1 cellular context compared by ENCODE assay signal in genomic region chr10:70085975-70086613, GRCh38.
TF ChIP-seq lines count a peak whose summit lies in the region.

No MANE protein-coding gene starts in this region.

TF ChIP-seq in HepG2, 621 proteins besides CTCF, POLR2A, EP300 and RAD21 (continued from another document and continues in another):
- TF ChIP-seq ZNF142 (CRISPR knock-in tag; IDR thresholded peaks at IDR 0.05) (no peak), WIZ (CRISPR knock-in tag; IDR thresholded peaks at IDR 0.05) (no peak), ZNF788 (CRISPR knock-in tag; IDR thresholded peaks at IDR 0.05; ENCODE audit: borderline replicate concordance) (no peak), RCOR2 (CRISPR knock-in tag; IDR thresholded peaks at IDR 0.05) (peak; percentile 92), FOXA1 (IDR thresholded peaks at IDR 0.05) (no peak), FOXA1 (CRISPR knock-in tag; IDR thresholded peaks at IDR 0.05) (peak; percentile 66), KLF9 (CRISPR knock-in tag; IDR thresholded peaks at IDR 0.05; ENCODE audit: low read depth) (no peak), SSRP1 (CRISPR knock-in tag; IDR thresholded peaks at IDR 0.05) (no peak), ZNF558 (CRISPR knock-in tag; IDR thresholded peaks at IDR 0.05; ENCODE audit: borderline replicate concordance) (peak; percentile 50; the same call in 1 of the 2 replicates), HNF4A (CRISPR knock-in tag; IDR thresholded peaks at IDR 0.05) (peak; percentile 69), TBX2 (CRISPR knock-in tag; IDR thresholded peaks at IDR 0.05; ENCODE audit: borderline replicate concordance) (no peak), THAP11 (CRISPR knock-in tag; IDR thresholded peaks at IDR 0.05) (peak; percentile 65), RBM22 (optimal IDR thresholded peaks at IDR 0.05; ENCODE audit: low read length) (no peak), ZNF263 (CRISPR knock-in tag; IDR thresholded peaks at IDR 0.05) (peak; percentile 66; the same call in 1 of the 2 replicates), HIVEP1 (CRISPR knock-in tag; IDR thresholded peaks at IDR 0.05) (no peak), PHF5A (CRISPR knock-in tag; IDR thresholded peaks at IDR 0.05; ENCODE audit: low read depth, unreplicated experiment) (no peak), ZMYM2 (CRISPR knock-in tag; IDR thresholded peaks at IDR 0.05) (0 out of 2 replicates have a peak, but pooled peaks have one; percentile 31), PHB2 (IDR thresholded peaks at IDR 0.05; ENCODE audit: partially characterized antibody) (no peak), ELF3 (CRISPR knock-in tag; IDR thresholded peaks at IDR 0.05) (peak; percentile 21; the same call in 1 of the 2 replicates), ZNF749 (CRISPR knock-in tag; IDR thresholded peaks at IDR 0.05; ENCODE audit: borderline replicate concordance) (no peak), SUZ12 (IDR thresholded peaks at IDR 0.05; ENCODE audit: low read depth, low read length) (no peak), ZBTB1 (CRISPR knock-in tag; IDR thresholded peaks at IDR 0.05; ENCODE audit: borderline replicate concordance) (no peak), ESRRA (CRISPR knock-in tag; IDR thresholded peaks at IDR 0.05; ENCODE audit: low read depth) (0 out of 2 replicates have a peak, but pooled peaks have one; percentile 36), ZBTB25 (CRISPR knock-in tag; IDR thresholded peaks at IDR 0.05) (peak; percentile 58; the same call in 1 of the 2 replicates)
- TF ChIP-seq, protein P1, sequence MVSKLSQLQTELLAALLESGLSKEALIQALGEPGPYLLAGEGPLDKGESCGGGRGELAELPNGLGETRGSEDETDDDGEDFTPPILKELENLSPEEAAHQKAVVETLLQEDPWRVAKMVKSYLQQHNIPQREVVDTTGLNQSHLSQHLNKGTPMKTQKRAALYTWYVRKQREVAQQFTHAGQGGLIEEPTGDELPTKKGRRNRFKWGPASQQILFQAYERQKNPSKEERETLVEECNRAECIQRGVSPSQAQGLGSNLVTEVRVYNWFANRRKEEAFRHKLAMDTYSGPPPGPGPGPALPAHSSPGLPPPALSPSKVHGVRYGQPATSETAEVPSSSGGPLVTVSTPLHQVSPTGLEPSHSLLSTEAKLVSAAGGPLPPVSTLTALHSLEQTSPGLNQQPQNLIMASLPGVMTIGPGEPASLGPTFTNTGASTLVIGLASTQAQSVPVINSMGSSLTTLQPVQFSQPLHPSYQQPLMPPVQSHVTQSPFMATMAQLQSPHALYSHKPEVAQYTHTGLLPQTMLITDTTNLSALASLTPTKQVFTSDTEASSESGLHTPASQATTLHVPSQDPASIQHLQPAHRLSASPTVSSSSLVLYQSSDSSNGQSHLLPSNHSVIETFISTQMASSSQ (IDR thresholded peaks at IDR 0.05; ENCODE audit: low read depth) = peak; percentile 99
- TF ChIP-seq, protein P1 (CRISPR knock-in tag; IDR thresholded peaks at IDR 0.05; ENCODE audit: borderline replicate concordance) = peak; percentile 99
- TF ChIP-seq, protein P2, sequence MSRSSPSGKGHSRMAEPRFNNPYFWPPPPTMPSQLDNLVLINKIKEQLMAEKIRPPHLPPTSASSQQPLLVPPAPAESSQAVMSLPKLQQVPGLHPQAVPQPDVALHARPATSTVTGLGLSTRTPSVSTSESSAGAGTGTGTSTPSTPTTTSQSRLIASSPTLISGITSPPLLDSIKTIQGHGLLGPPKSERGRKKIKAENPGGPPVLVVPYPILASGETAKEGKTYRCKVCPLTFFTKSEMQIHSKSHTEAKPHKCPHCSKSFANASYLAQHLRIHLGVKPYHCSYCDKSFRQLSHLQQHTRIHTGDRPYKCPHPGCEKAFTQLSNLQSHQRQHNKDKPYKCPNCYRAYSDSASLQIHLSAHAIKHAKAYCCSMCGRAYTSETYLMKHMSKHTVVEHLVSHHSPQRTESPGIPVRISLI (CRISPR knock-in tag; IDR thresholded peaks at IDR 0.05; ENCODE audit: borderline replicate concordance) = peak; percentile 93
- TF ChIP-seq, protein P3, sequence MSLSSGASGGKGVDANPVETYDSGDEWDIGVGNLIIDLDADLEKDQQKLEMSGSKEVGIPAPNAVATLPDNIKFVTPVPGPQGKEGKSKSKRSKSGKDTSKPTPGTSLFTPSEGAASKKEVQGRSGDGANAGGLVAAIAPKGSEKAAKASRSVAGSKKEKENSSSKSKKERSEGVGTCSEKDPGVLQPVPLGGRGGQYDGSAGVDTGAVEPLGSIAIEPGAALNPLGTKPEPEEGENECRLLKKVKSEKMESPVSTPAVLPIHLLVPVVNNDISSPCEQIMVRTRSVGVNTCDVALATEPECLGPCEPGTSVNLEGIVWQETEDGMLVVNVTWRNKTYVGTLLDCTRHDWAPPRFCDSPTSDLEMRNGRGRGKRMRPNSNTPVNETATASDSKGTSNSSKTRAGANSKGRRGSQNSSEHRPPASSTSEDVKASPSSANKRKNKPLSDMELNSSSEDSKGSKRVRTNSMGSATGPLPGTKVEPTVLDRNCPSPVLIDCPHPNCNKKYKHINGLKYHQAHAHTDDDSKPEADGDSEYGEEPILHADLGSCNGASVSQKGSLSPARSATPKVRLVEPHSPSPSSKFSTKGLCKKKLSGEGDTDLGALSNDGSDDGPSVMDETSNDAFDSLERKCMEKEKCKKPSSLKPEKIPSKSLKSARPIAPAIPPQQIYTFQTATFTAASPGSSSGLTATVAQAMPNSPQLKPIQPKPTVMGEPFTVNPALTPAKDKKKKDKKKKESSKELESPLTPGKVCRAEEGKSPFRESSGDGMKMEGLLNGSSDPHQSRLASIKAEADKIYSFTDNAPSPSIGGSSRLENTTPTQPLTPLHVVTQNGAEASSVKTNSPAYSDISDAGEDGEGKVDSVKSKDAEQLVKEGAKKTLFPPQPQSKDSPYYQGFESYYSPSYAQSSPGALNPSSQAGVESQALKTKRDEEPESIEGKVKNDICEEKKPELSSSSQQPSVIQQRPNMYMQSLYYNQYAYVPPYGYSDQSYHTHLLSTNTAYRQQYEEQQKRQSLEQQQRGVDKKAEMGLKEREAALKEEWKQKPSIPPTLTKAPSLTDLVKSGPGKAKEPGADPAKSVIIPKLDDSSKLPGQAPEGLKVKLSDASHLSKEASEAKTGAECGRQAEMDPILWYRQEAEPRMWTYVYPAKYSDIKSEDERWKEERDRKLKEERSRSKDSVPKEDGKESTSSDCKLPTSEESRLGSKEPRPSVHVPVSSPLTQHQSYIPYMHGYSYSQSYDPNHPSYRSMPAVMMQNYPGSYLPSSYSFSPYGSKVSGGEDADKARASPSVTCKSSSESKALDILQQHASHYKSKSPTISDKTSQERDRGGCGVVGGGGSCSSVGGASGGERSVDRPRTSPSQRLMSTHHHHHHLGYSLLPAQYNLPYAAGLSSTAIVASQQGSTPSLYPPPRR (CRISPR knock-in tag; IDR thresholded peaks at IDR 0.05; ENCODE audit: borderline replicate concordance) = peak; percentile 83; the same call in 1 of the 2 replicates
- TF ChIP-seq, protein P4, sequence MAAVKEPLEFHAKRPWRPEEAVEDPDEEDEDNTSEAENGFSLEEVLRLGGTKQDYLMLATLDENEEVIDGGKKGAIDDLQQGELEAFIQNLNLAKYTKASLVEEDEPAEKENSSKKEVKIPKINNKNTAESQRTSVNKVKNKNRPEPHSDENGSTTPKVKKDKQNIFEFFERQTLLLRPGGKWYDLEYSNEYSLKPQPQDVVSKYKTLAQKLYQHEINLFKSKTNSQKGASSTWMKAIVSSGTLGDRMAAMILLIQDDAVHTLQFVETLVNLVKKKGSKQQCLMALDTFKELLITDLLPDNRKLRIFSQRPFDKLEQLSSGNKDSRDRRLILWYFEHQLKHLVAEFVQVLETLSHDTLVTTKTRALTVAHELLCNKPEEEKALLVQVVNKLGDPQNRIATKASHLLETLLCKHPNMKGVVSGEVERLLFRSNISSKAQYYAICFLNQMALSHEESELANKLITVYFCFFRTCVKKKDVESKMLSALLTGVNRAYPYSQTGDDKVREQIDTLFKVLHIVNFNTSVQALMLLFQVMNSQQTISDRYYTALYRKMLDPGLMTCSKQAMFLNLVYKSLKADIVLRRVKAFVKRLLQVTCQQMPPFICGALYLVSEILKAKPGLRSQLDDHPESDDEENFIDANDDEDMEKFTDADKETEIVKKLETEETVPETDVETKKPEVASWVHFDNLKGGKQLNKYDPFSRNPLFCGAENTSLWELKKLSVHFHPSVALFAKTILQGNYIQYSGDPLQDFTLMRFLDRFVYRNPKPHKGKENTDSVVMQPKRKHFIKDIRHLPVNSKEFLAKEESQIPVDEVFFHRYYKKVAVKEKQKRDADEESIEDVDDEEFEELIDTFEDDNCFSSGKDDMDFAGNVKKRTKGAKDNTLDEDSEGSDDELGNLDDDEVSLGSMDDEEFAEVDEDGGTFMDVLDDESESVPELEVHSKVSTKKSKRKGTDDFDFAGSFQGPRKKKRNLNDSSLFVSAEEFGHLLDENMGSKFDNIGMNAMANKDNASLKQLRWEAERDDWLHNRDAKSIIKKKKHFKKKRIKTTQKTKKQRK (IDR thresholded peaks at IDR 0.05; ENCODE audit: low read length) = no peak
- TF ChIP-seq, protein P5, sequence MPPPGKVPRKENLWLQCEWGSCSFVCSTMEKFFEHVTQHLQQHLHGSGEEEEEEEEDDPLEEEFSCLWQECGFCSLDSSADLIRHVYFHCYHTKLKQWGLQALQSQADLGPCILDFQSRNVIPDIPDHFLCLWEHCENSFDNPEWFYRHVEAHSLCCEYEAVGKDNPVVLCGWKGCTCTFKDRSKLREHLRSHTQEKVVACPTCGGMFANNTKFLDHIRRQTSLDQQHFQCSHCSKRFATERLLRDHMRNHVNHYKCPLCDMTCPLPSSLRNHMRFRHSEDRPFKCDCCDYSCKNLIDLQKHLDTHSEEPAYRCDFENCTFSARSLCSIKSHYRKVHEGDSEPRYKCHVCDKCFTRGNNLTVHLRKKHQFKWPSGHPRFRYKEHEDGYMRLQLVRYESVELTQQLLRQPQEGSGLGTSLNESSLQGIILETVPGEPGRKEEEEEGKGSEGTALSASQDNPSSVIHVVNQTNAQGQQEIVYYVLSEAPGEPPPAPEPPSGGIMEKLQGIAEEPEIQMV (CRISPR knock-in tag; IDR thresholded peaks at IDR 0.05; ENCODE audit: low read depth) = no peak
- TF ChIP-seq, protein P6, sequence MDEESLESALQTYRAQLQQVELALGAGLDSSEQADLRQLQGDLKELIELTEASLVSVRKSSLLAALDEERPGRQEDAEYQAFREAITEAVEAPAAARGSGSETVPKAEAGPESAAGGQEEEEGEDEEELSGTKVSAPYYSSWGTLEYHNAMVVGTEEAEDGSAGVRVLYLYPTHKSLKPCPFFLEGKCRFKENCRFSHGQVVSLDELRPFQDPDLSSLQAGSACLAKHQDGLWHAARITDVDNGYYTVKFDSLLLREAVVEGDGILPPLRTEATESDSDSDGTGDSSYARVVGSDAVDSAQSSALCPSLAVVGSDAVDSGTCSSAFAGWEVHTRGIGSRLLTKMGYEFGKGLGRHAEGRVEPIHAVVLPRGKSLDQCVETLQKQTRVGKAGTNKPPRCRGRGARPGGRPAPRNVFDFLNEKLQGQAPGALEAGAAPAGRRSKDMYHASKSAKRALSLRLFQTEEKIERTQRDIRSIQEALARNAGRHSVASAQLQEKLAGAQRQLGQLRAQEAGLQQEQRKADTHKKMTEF (CRISPR knock-in tag; IDR thresholded peaks at IDR 0.05) = peak; percentile 76; the same call in 1 of the 2 replicates
